ENCODE assay signal across 23 cellular contexts in the genomic region with DNA sequence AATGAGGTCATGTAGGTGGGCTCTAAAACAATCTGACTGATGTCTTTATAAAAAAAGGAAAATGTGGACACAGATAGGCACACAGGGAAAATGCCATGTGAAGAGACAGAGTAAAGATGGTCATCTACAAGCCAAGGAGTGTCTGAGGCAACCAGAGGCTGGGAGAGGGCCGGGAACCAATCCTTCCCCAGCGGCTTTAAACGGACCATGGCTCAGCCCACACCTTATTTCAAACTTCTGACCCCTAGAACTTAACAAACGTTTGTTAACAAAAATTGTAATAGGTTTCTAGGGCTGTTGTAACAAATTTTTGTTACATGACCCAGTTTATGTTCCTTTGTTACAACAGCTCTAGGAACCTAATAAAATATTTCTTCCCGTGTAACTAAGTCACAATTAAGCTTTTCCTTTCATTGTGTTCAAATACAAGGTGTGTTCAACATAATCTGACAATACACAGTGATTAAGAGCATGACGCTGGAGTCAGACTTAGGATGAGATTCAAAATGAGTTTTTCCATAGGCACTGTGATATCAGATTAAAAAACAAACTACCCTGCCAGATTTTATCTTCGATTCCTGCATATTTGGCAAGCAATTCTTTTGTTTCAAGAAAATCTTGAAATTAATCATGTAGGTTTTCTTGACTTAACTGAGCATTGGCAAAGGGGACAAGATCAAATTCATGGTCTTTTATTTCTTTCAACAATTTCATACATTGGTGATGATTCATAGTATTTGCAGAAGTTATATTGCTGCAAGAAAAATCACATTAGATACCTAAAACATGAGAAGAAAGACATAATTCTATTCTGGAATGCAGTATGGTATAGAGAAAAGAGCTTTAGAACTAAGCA.
"Had no signal": no experiment of that assay in that cellular context is flagged by ENCODE, and none has a peak within 500 bp of the region (broad histone marks: within the 10 kb centered on the region; RNA-seq: fewer than 3 reads in every experiment).

No MANE protein-coding gene starts in this region.

- H3K4me2 ChIP-seq: hepatocyte had no signal

- H3K4me1 ChIP-seq: ascending aorta had no signal

- H3K27ac ChIP-seq: ascending aorta, epithelial cell of prostate, hepatocyte, neutrophil, spleen had no signal

- H3K9me3 Mint-ChIP-seq: activated naive CD8-positive, alpha-beta T cell treated with anti-CD3 and anti-CD28 coated beads for 36 hours; activated T-cell treated with anti-CD3 and anti-CD28 coated beads, Interleukin-2, amount 50 U/mL, for 24 hours; naive thymus-derived CD4-positive, alpha-beta T cell; stimulated activated memory B cell treated with anti-CD40 and anti-IgM and Interleukin-4, amounts not matched to agents 10 μg/mL and 1 μg/mL and 100 μg/mL, for 72 hours had no signal

- H3K4me3 Mint-ChIP-seq: activated CD8-positive, alpha-beta memory T cell treated with anti-CD3 and anti-CD28 coated beads, Interleukin-2, amount 10 ng/mL, durations not matched to agents 7 days and 5 days; activated naive CD8-positive, alpha-beta T cell treated with anti-CD3 and anti-CD28 coated beads for 36 hours; activated T-cell treated with anti-CD3 and anti-CD28 coated beads, Interleukin-2, amount 50 U/mL, for 24 hours; naive thymus-derived CD4-positive, alpha-beta T cell; stimulated activated memory B cell treated with anti-CD40 and anti-IgM and Interleukin-4, amounts not matched to agents 10 μg/mL and 1 μg/mL and 100 μg/mL, for 72 hours; T-helper 17 cell had no signal

- H3K27ac Mint-ChIP-seq: activated CD8-positive, alpha-beta memory T cell treated with anti-CD3 and anti-CD28 coated beads, Interleukin-2, amount 10 ng/mL, durations not matched to agents 7 days and 5 days; activated naive CD8-positive, alpha-beta T cell treated with anti-CD3 and anti-CD28 coated beads for 36 hours; activated T-cell treated with anti-CD3 and anti-CD28 coated beads, Interleukin-2, amount 50 U/mL, for 24 hours; stimulated activated memory B cell treated with anti-CD40 and anti-IgM and Interleukin-4, amounts not matched to agents 10 μg/mL and 1 μg/mL and 100 μg/mL, for 72 hours; T-helper 17 cell had no signal

- H2AFZ ChIP-seq: hepatocyte had no signal

- H3K9me3 ChIP-seq: ascending aorta, neutrophil, spleen had no signal

- H3K4me1 Mint-ChIP-seq: activated naive CD8-positive, alpha-beta T cell treated with anti-CD3 and anti-CD28 coated beads for 36 hours had no signal

- H3K4me3 ChIP-seq: ascending aorta, hepatocyte, lung, spleen had no signal

- H3K79me2 ChIP-seq: hepatocyte had no signal

- H3K27me3 Mint-ChIP-seq: activated CD8-positive, alpha-beta memory T cell treated with anti-CD3 and anti-CD28 coated beads, Interleukin-2, amount 10 ng/mL, durations not matched to agents 7 days and 5 days; activated naive CD8-positive, alpha-beta T cell treated with anti-CD3 and anti-CD28 coated beads for 36 hours; activated T-cell treated with anti-CD3 and anti-CD28 coated beads, Interleukin-2, amount 50 U/mL, for 24 hours; naive thymus-derived CD4-positive, alpha-beta T cell; stimulated activated memory B cell treated with anti-CD40 and anti-IgM and Interleukin-4, amounts not matched to agents 10 μg/mL and 1 μg/mL and 100 μg/mL, for 72 hours; T-helper 17 cell had no signal

- DNase-seq: activated CD4-positive, alpha-beta T cell treated with anti-CD3 and anti-CD28 coated beads, Interleukin-2, amount 50 U/mL, for 4 hours; activated CD4-positive, CD25-positive, alpha-beta regulatory T cell; activated CD8-positive, alpha-beta memory T cell treated with anti-CD3 and anti-CD28 coated beads, Interleukin-2, amount 10 ng/mL, durations not matched to agents 7 days and 5 days; activated gamma-delta T cell treated with Interleukin-2 at 50 U/mL for 16 hours; activated naive CD8-positive, alpha-beta T cell treated with anti-CD3 and anti-CD28 coated beads for 36 hours; activated T-cell treated with anti-CD3 and anti-CD28 coated beads, Interleukin-2, amount 50 U/mL, for 24 hours; caudate nucleus; cortex of kidney; effector memory CD4-positive, alpha-beta T cell; foreskin fibroblast; naive thymus-derived CD4-positive, alpha-beta T cell; posterior cingulate gyrus; right cardiac atrium; spleen; stimulated activated CD4-positive, alpha-beta T cell treated with anti-CD3 and anti-CD28 coated beads, Interleukin-1b, Interleukin-23, amount 100 ng/mL, for 48 hours; T-helper 17 cell; trophoblast cell had no signal

- H3K27me3 ChIP-seq: ascending aorta, hepatocyte, neutrophil, spleen had no signal
